In the genomic region with DNA sequence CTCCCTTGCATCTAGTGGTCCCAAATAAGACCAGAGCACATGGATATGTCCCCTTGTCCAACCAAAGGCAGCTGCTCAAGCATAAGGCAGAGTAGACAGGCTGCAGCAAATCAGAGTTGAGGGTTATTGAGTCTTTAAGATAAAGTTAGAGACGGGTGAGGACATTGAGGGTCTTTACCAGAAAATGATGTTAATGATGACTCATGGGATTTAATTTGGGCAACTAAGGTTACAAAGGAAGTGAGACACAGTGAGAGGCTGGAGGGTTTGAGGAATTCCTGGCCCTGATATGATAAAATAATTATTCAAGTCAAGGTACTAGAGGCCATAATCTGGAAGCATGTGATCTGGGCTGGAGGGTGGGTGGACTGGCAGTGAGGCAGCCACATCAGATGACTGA, we compare ENCODE assay signal across 3 cellular contexts.
TF ChIP-seq lines count a peak whose summit lies in the region.

No MANE protein-coding gene starts in this region.

TF ChIP-seq in IMR-90, 13 proteins besides CTCF, POLR2A, EP300 and RAD21:
- TF ChIP-seq, protein P1, sequence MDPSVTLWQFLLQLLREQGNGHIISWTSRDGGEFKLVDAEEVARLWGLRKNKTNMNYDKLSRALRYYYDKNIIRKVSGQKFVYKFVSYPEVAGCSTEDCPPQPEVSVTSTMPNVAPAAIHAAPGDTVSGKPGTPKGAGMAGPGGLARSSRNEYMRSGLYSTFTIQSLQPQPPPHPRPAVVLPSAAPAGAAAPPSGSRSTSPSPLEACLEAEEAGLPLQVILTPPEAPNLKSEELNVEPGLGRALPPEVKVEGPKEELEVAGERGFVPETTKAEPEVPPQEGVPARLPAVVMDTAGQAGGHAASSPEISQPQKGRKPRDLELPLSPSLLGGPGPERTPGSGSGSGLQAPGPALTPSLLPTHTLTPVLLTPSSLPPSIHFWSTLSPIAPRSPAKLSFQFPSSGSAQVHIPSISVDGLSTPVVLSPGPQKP (IDR thresholded peaks at IDR 0.05; ENCODE audit: borderline replicate concordance, low read depth, low read length), result no peak
- TF ChIP-seq RFX5 (IDR thresholded peaks at IDR 0.05; ENCODE audit: low read depth, low read length) (no peak), MAFK (IDR thresholded peaks at IDR 0.05; ENCODE audit: low read depth, low read length) (peak; percentile 55), FOS (IDR thresholded peaks at IDR 0.05; ENCODE audit: low read depth, low read length) (0 out of 2 replicates have a peak, but pooled peaks have one; percentile 7), NFE2L2 (IDR thresholded peaks at IDR 0.05; ENCODE audit: low read depth, low read length) (no peak), CHD1 (IDR thresholded peaks at IDR 0.05; ENCODE audit: low read depth, low read length) (no peak)

TF ChIP-seq in K562, 482 proteins besides CTCF, POLR2A, EP300 and RAD21 (continued from another document):
- TF ChIP-seq, protein P2, sequence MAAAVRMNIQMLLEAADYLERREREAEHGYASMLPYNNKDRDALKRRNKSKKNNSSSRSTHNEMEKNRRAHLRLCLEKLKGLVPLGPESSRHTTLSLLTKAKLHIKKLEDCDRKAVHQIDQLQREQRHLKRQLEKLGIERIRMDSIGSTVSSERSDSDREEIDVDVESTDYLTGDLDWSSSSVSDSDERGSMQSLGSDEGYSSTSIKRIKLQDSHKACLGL (CRISPR knock-in tag; IDR thresholded peaks at IDR 0.05; ENCODE audit: borderline replicate concordance, poor library complexity, severe bottlenecking), result no peak
- TF ChIP-seq ZNF175 (CRISPR knock-in tag; IDR thresholded peaks at IDR 0.05; ENCODE audit: low read depth) (no peak), MAFG (tag; conservative IDR thresholded peaks at IDR 0.05) (peak; percentile 32; the same call in 1 of the 2 replicates), ZC3H8 (IDR thresholded peaks at IDR 0.05) (no peak), ZNF316 (IDR thresholded peaks at IDR 0.05) (peak; percentile 57; the same call in 1 of the 2 replicates), NR3C1 (CRISPR knock-in tag; IDR thresholded peaks at IDR 0.05) (no peak), NFIX (CRISPR knock-in tag; IDR thresholded peaks at IDR 0.05; ENCODE audit: low read depth) (no peak), PCBP2 (IDR thresholded peaks at IDR 0.05; ENCODE audit: low read depth, low read length, poor library complexity, severe bottlenecking) (no peak), BMI1 (IDR thresholded peaks at IDR 0.05; ENCODE audit: low read length) (no peak), CAMTA2 (CRISPR knock-in tag; conservative IDR thresholded peaks at IDR 0.05) (no peak), ZNF79 (CRISPR knock-in tag; IDR thresholded peaks at IDR 0.05; ENCODE audit: low read depth) (no peak), U2AF2 (optimal IDR thresholded peaks at IDR 0.05; ENCODE audit: low read depth, low read length) (no peak)
- TF ChIP-seq, protein P3, sequence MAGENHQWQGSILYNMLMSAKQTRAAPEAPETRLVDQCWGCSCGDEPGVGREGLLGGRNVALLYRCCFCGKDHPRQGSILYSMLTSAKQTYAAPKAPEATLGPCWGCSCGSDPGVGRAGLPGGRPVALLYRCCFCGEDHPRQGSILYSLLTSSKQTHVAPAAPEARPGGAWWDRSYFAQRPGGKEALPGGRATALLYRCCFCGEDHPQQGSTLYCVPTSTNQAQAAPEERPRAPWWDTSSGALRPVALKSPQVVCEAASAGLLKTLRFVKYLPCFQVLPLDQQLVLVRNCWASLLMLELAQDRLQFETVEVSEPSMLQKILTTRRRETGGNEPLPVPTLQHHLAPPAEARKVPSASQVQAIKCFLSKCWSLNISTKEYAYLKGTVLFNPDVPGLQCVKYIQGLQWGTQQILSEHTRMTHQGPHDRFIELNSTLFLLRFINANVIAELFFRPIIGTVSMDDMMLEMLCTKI (IDR thresholded peaks at IDR 0.05; ENCODE audit: partially characterized antibody), result no peak
- TF ChIP-seq, protein P4, sequence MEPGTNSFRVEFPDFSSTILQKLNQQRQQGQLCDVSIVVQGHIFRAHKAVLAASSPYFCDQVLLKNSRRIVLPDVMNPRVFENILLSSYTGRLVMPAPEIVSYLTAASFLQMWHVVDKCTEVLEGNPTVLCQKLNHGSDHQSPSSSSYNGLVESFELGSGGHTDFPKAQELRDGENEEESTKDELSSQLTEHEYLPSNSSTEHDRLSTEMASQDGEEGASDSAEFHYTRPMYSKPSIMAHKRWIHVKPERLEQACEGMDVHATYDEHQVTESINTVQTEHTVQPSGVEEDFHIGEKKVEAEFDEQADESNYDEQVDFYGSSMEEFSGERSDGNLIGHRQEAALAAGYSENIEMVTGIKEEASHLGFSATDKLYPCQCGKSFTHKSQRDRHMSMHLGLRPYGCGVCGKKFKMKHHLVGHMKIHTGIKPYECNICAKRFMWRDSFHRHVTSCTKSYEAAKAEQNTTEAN (CRISPR knock-in tag; IDR thresholded peaks at IDR 0.05), result no peak
- TF ChIP-seq, protein P5, sequence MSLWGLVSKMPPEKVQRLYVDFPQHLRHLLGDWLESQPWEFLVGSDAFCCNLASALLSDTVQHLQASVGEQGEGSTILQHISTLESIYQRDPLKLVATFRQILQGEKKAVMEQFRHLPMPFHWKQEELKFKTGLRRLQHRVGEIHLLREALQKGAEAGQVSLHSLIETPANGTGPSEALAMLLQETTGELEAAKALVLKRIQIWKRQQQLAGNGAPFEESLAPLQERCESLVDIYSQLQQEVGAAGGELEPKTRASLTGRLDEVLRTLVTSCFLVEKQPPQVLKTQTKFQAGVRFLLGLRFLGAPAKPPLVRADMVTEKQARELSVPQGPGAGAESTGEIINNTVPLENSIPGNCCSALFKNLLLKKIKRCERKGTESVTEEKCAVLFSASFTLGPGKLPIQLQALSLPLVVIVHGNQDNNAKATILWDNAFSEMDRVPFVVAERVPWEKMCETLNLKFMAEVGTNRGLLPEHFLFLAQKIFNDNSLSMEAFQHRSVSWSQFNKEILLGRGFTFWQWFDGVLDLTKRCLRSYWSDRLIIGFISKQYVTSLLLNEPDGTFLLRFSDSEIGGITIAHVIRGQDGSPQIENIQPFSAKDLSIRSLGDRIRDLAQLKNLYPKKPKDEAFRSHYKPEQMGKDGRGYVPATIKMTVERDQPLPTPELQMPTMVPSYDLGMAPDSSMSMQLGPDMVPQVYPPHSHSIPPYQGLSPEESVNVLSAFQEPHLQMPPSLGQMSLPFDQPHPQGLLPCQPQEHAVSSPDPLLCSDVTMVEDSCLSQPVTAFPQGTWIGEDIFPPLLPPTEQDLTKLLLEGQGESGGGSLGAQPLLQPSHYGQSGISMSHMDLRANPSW (CRISPR knock-in tag; IDR thresholded peaks at IDR 0.05), result no peak

TF ChIP-seq in HEK293T, 16 proteins besides CTCF, POLR2A, EP300 and RAD21 (continued from another document):
- TF ChIP-seq, protein P6, sequence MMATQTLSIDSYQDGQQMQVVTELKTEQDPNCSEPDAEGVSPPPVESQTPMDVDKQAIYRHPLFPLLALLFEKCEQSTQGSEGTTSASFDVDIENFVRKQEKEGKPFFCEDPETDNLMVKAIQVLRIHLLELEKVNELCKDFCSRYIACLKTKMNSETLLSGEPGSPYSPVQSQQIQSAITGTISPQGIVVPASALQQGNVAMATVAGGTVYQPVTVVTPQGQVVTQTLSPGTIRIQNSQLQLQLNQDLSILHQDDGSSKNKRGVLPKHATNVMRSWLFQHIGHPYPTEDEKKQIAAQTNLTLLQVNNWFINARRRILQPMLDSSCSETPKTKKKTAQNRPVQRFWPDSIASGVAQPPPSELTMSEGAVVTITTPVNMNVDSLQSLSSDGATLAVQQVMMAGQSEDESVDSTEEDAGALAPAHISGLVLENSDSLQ (IDR thresholded peaks at IDR 0.05), result no peak
- TF ChIP-seq FOXK2 (IDR thresholded peaks at IDR 0.05), result no peak
